20 cellular contexts compared by ENCODE assay signal in genomic region chr7:44080118-44080517, GRCh38. TPM values are rescaled to one million over a fixed set of nuclear protein-coding genes. Genes with fewer than 3 reads are reported as not detected.
DNase-seq lines count a peak whose midpoint lies in the region; ATAC-seq, FAIRE-seq and TF ChIP-seq lines count a peak whose summit lies in the region.
"Had no signal": no experiment of that assay in that cellular context is flagged by ENCODE, and none has a peak within 500 bp of the region (broad histone marks: within the 10 kb centered on the region; RNA-seq: fewer than 3 reads in every experiment).

No MANE protein-coding gene starts in this region.

- no peak overlapping the region for H3K27ac Mint-ChIP-seq in neural crest cell (ENCODE audit: unreplicated experiment)
- H3K27ac Mint-ChIP-seq: mesothelial cell of epicardium, WTC11 had no signal

- TF ChIP-seq EP300 in K562 (IDR thresholded peaks at IDR 0.05; ENCODE audit: low read length) = no peak

- CTCF ChIA-PET in K562 (lab: Yijun Ruan, JAX; ENCODE audit: low intra/inter-chr PET ratio) = no interaction called here

- H3K36me3 ChIP-seq in BLaER1 (peaks cover 58% of the 10 kb centered on the region), K562 (ENCODE audit: control insufficient read depth, insufficient read depth, low read length) (peaks cover 25% of the 10 kb centered on the region; the same call in 2 of the 3 replicates)

- no peak for FAIRE-seq in K562 (lab: Jason Lieb, UNC)

- peak overlapping the region; percentile 80 for H3K4me2 ChIP-seq in BLaER1
- no peak overlapping the region for H3K4me2 ChIP-seq in K562 (ENCODE audit: insufficient read depth, low read length)
- H3K4me2 ChIP-seq: KMS-11 had no signal

- H3K36me3 Mint-ChIP-seq in neural crest cell (ENCODE audit: low read depth) = no peaks in the 10 kb centered on the region

- no peak for DNase-seq in K562 (ENCODE audit: extremely low read depth in 1 of 4, low spot score in 3 of 4)
- DNase-seq in neural crest cell (ENCODE audit: low read depth, low spot score) = no peak
- no peak for DNase-seq in amniotic stem cell (lab: John Stamatoyannopoulos, UW)
- DNase-seq in HUDEP-2 (lab: John Stamatoyannopoulos, UW; ENCODE audit: unreplicated experiment in 76 of 76) = no peak
- DNase-seq: COR-L47, foreskin melanocyte, GM23248, NCI-H1105, T-helper 2 cell had no signal

- TF ChIP-seq CTCF in K562 (IDR thresholded peaks at IDR 0.05 in 2 of 3, conservative IDR thresholded peaks at IDR 0.05 in 1 of 3; ENCODE audit: insufficient read depth in 2 of 3, low read depth in 1 of 3, low read length in 3 of 3) = no peak
- no peak for TF ChIP-seq CTCF in neural crest cell (conservative IDR thresholded peaks at IDR 0.05)

- no peaks in the 10 kb centered on the region for H3K27me3 ChIP-seq in BLaER1
- no peaks in the 10 kb centered on the region for H3K27me3 ChIP-seq in K562 (ENCODE audit: control insufficient read depth in 2 of 2, insufficient read depth in 2 of 2, low read length in 2 of 2)
- H3K27me3 ChIP-seq: dorsolateral prefrontal cortex, SJSA1 had no signal

- intact Hi-C loops in K562 (cut with micrococcal nuclease) = loop anchor here (2.0 kb wide), 1 partner anchor 117 kb away; no protein-coding TSS in a partner anchor

- TF ChIP-seq POLR2A in GM18951 (IDR thresholded peaks at IDR 0.05; ENCODE audit: extremely low read depth, insufficient read depth, insufficient read length) (peak; percentile 3), K562 (conservative IDR thresholded peaks at IDR 0.05) (no peak)

- TF ChIP-seq RAD21 in K562 (CRISPR knock-in tag; conservative IDR thresholded peaks at IDR 0.05 in 1 of 2, IDR thresholded peaks at IDR 0.05 in 1 of 2) = no peak

- no peaks in the 10 kb centered on the region for H3K9me3 Mint-ChIP-seq in neural crest cell
- H3K9me3 Mint-ChIP-seq: mesothelial cell of epicardium, WTC11 had no signal

- H3K79me2 ChIP-seq in K562 (ENCODE audit: control insufficient read depth, insufficient read depth, low read length) = no peaks in the 10 kb centered on the region

- no peak overlapping the region for H2AFZ ChIP-seq in K562 (ENCODE audit: low read depth, low read length)
- H2AFZ ChIP-seq: GM23248 had no signal

- H3K27me3 Mint-ChIP-seq in neural crest cell (ENCODE audit: low read depth) = peaks cover 8% of the 10 kb centered on the region

- H3K9me3 ChIP-seq in BLaER1 (no peaks in the 10 kb centered on the region), K562 (replicated peaks; ENCODE audit: control insufficient read depth, insufficient read depth, low read depth, low read length) (no peaks in the 10 kb centered on the region)
- H3K9me3 ChIP-seq: SJSA1, thoracic aorta had no signal

- WGBS in K562 (ENCODE audit: insufficient coverage, low coverage, missing lambda C conversion rate) = 92% methylated on average over 5 of the region's 5 CpGs

- H3K4me3 ChIP-seq in BLaER1 (peak overlapping the region; percentile 84; the same call in 1 of the 2 replicates), K562 (no peak overlapping the region)
- H3K4me3 ChIP-seq: SJSA1, thoracic aorta had no signal

- H4K20me1 ChIP-seq in BLaER1 (peaks cover 13% of the 10 kb centered on the region; the same call in 1 of the 2 replicates), K562 (replicated peaks; ENCODE audit: control insufficient read depth, insufficient read depth, low read length) (peaks cover 24% of the 10 kb centered on the region)

- peaks cover 15% of the 10 kb centered on the region for H3K4me1 Mint-ChIP-seq in neural crest cell

- ATAC-seq in K562 = no peak
- no peak for ATAC-seq in HG03439 (IDR thresholded peaks at IDR 0.05; ENCODE audit: unreplicated experiment)
- ATAC-seq: WTC11 had no signal

- H3K4me1 ChIP-seq in BLaER1 = peaks cover 90% of the 10 kb centered on the region
- peaks cover 9 to 29% of the 10 kb centered on the region in 2 experiments; a peak in 4 of 5 replicates for H3K4me1 ChIP-seq in K562 (replicated peaks in 1 of 2; ENCODE audit: control insufficient read depth in 2 of 2, insufficient read depth in 2 of 2, low read length in 2 of 2)

- peak overlapping the region; percentile 41 for H3K4me3 Mint-ChIP-seq in neural crest cell

- no TSS peak for BruUV-seq in K562 (replicated peaks; lab: Mats Ljungman, UMichigan)

- peak overlapping the region; percentile 96 for H3K27ac ChIP-seq in BLaER1
- H3K27ac ChIP-seq in K562 (ENCODE audit: extremely low read depth, low read depth, low read length) = no peak overlapping the region
- H3K27ac ChIP-seq: epithelial cell of prostate, GM23248, KMS-11, SJSA1 had no signal

- H3K9ac ChIP-seq in BLaER1 (peak overlapping the region; percentile 95), K562 (ENCODE audit: insufficient read depth in 1 of 2, low read depth in 2 of 2, low read length in 2 of 2) (no peak overlapping the region; a peak in 1 of 4 replicates)
- H3K9ac ChIP-seq: KMS-11 had no signal

- H3K9me1 ChIP-seq in K562 (ENCODE audit: control insufficient read depth, insufficient read depth, low read length) = no peaks in the 10 kb centered on the region

- in situ Hi-C loops in GM18951 (cut with MboI; ENCODE audit: low sequenced_read_pairs, unreplicated experiment) = no loop called here
- in situ Hi-C loops in K562 (cut with MboI) = no loop called here

- POLR2A ChIA-PET in K562 (lab: Yijun Ruan, JAX) = interaction anchor here (0.6 kb wide), 1 partner anchor 8 kb away, joined by 3 read pairs; no protein-coding TSS in a partner anchor

RNA-seq across cellular contexts. Expression of gene POLM, which starts 2.2 kb away (rescaled TPM):
- total RNA-seq in K562 (2011; cell fraction: chromatin; rRNA removed; ENCODE audit: low replicate concordance) = 15.0 and 46.8 TPM in 2 replicates
- total RNA-seq in K562 (2011; cell fraction: nucleolus; rRNA removed) = 28.4 and 32.0 TPM in 2 replicates
- total RNA-seq in K562 (2011; cell fraction: nucleoplasm; rRNA removed) = 22.1 and 23.5 TPM in 2 replicates
- total RNA-seq in K562 (2014; rRNA removed) = 4.1 and 6.5 TPM in 2 replicates
- total RNA-seq in K562 (2014; rRNA removed; fragmentation: Illumina TruSeq; extraction: Trizol) = 1.3 and 1.9 TPM in 2 replicates
- 4.2 and 4.8 TPM in 2 replicates for total RNA-seq in K562 (2015; rRNA removed; fragmentation: Illumina TruSeq; extraction: Trizol)
- total RNA-seq in K562 (2021) = 8.6 and 9.9 TPM in 2 replicates
- polyA plus RNA-seq in K562 (2011; rRNA removed) = 4.1 and 5.7 TPM in 2 replicates
- polyA plus RNA-seq in K562 (2011; cell fraction: cytosol; rRNA removed) = 4.9 and 8.0 TPM in 2 replicates
- polyA plus RNA-seq in K562 (2011; cell fraction: nucleus; rRNA removed) = 22.0 and 33.1 TPM in 2 replicates
- polyA plus RNA-seq in K562 (2012) = 4.7 and 10.9 TPM in 2 replicates
- polyA plus RNA-seq in K562 (2014; fragmentation: Illumina TruSeq; extraction: Trizol) = 3.6 and 4.1 TPM in 2 replicates
- polyA plus RNA-seq in K562 (2014; fragmentation: Nextera tagmentation; extraction: Ambion mirVana) = under 1 TPM; 0.51 to 0.70 TPM
- 5.2 and 5.9 TPM in 2 replicates for polyA plus RNA-seq in K562 (2014; rRNA removed)
- polyA minus RNA-seq in K562 (2011; rRNA and poly(A)+ RNA removed) = 4.8 and 6.4 TPM in 2 replicates
- 5.9 and 23.5 TPM in 2 replicates for polyA minus RNA-seq in K562 (2011; cell fraction: cytosol; rRNA and poly(A)+ RNA removed)
- 16.4 and 23.2 TPM in 2 replicates for polyA minus RNA-seq in K562 (2011; cell fraction: nucleus; rRNA and poly(A)+ RNA removed)
- total RNA-seq in neural crest cell = 21.5 and 26.0 TPM in 2 replicates

RNA-seq across cellular contexts. Expression of gene PGAM2, which starts 14.8 kb away (rescaled TPM):
- total RNA-seq in K562 (2011; cell fraction: chromatin; rRNA removed; ENCODE audit: low replicate concordance) = not detected in 2 replicates
- total RNA-seq in K562 (2011; cell fraction: nucleolus; rRNA removed) = 0.50 and 0.53 TPM in 2 replicates
- not detected in 2 replicates for total RNA-seq in K562 (2011; cell fraction: nucleoplasm; rRNA removed)
- total RNA-seq in K562 (2014; rRNA removed) (not detected in 2 replicates), K562 (2014; rRNA removed; fragmentation: Illumina TruSeq; extraction: Trizol) (not detected in 2 replicates), K562 (2015; rRNA removed; fragmentation: Illumina TruSeq; extraction: Trizol) (not detected in 2 replicates), K562 (2021) (not detected in 2 replicates), neural crest cell (1.8 and 2.4 TPM in 2 replicates)
- polyA plus RNA-seq in K562 (2011; rRNA removed) (not detected in 2 replicates), K562 (2014; fragmentation: Illumina TruSeq; extraction: Trizol) (not detected in 2 replicates), K562 (2014; fragmentation: Nextera tagmentation; extraction: Ambion mirVana) (not detected), K562 (2014; rRNA removed) (not detected in 2 replicates)
- polyA plus RNA-seq in K562 (2011; cell fraction: cytosol; rRNA removed) = 0.12 TPM in 1 of 2 replicates, not detected in the other
- polyA plus RNA-seq in K562 (2011; cell fraction: nucleus; rRNA removed) = 0.14 TPM in 1 of 2 replicates, not detected in the other
- polyA plus RNA-seq in K562 (2012) = not detected in 2 replicates
- not detected in 2 replicates for polyA minus RNA-seq in K562 (2011; rRNA and poly(A)+ RNA removed)
- polyA minus RNA-seq in K562 (2011; cell fraction: cytosol; rRNA and poly(A)+ RNA removed) = not detected in 2 replicates
- polyA minus RNA-seq in K562 (2011; cell fraction: nucleus; rRNA and poly(A)+ RNA removed) = not detected in 2 replicates
- total RNA-seq: Daoy, GM23248 had no signal
- polyA plus RNA-seq: GM23248 had no signal

RNA-seq across cellular contexts. Expression of gene AEBP1, which starts 24.0 kb away (rescaled TPM):
- total RNA-seq in K562 (2011; cell fraction: chromatin; rRNA removed; ENCODE audit: low replicate concordance) = 1.3 and 8.8 TPM in 2 replicates
- 4.2 and 6.2 TPM in 2 replicates for total RNA-seq in K562 (2011; cell fraction: nucleolus; rRNA removed)
- 3.3 and 4.3 TPM in 2 replicates for total RNA-seq in K562 (2011; cell fraction: nucleoplasm; rRNA removed)
- total RNA-seq in K562 (2014; rRNA removed) = 0.53 TPM in 1 of 2 replicates, not detected in the other
- total RNA-seq in K562 (2014; rRNA removed; fragmentation: Illumina TruSeq; extraction: Trizol) = 0.15 TPM in 1 of 2 replicates, not detected in the other
- 0.36 TPM in 1 of 2 replicates, not detected in the other for total RNA-seq in K562 (2015; rRNA removed; fragmentation: Illumina TruSeq; extraction: Trizol)
- 0.78 and 0.87 TPM in 2 replicates for total RNA-seq in K562 (2021)
- 0.43 and 1.1 TPM in 2 replicates for polyA plus RNA-seq in K562 (2011; rRNA removed)
- polyA plus RNA-seq in K562 (2011; cell fraction: cytosol; rRNA removed) = 0.48 and 0.60 TPM in 2 replicates
- 5.3 and 8.2 TPM in 2 replicates for polyA plus RNA-seq in K562 (2011; cell fraction: nucleus; rRNA removed)
- 0.57 and 1.3 TPM in 2 replicates for polyA plus RNA-seq in K562 (2012)
- 0.30 and 0.69 TPM in 2 replicates for polyA plus RNA-seq in K562 (2014; fragmentation: Illumina TruSeq; extraction: Trizol)
- under 1 TPM in 1 of 2 experiments, not detected in 1; 0.04 TPM for polyA plus RNA-seq in K562 (2014; fragmentation: Nextera tagmentation; extraction: Ambion mirVana)
- polyA plus RNA-seq in K562 (2014; rRNA removed) = 0.03 TPM in 1 of 2 replicates, not detected in the other
- polyA minus RNA-seq in K562 (2011; rRNA and poly(A)+ RNA removed) = 0.39 and 0.46 TPM in 2 replicates
- 1.0 and 1.8 TPM in 2 replicates for polyA minus RNA-seq in K562 (2011; cell fraction: cytosol; rRNA and poly(A)+ RNA removed)
- 0.67 and 1.1 TPM in 2 replicates for polyA minus RNA-seq in K562 (2011; cell fraction: nucleus; rRNA and poly(A)+ RNA removed)
- 70.5 and 72.6 TPM in 2 replicates for total RNA-seq in neural crest cell
- total RNA-seq: Daoy, SJSA1 had no signal

RNA-seq across cellular contexts. Expression of gene DBNL, which starts 35.6 kb away (rescaled TPM):
- total RNA-seq in K562 (2011; cell fraction: chromatin; rRNA removed; ENCODE audit: low replicate concordance) = 42.0 and 115 TPM in 2 replicates
- total RNA-seq in K562 (2011; cell fraction: nucleolus; rRNA removed) = 55.1 and 55.4 TPM in 2 replicates
- total RNA-seq in K562 (2011; cell fraction: nucleoplasm; rRNA removed) = 42.4 and 48.7 TPM in 2 replicates
- total RNA-seq in K562 (2014; rRNA removed) = 61.5 and 65.1 TPM in 2 replicates
- 17.5 and 21.2 TPM in 2 replicates for total RNA-seq in K562 (2014; rRNA removed; fragmentation: Illumina TruSeq; extraction: Trizol)
- 36.9 and 38.9 TPM in 2 replicates for total RNA-seq in K562 (2015; rRNA removed; fragmentation: Illumina TruSeq; extraction: Trizol)
- total RNA-seq in K562 (2021) = 51.5 and 57.7 TPM in 2 replicates
- 32.4 and 35.0 TPM in 2 replicates for polyA plus RNA-seq in K562 (2011; rRNA removed)
- polyA plus RNA-seq in K562 (2011; cell fraction: cytosol; rRNA removed) = 41.3 and 70.1 TPM in 2 replicates
- 44.0 and 49.7 TPM in 2 replicates for polyA plus RNA-seq in K562 (2011; cell fraction: nucleus; rRNA removed)
- polyA plus RNA-seq in K562 (2012) = 47.8 and 50.1 TPM in 2 replicates
- polyA plus RNA-seq in K562 (2014; fragmentation: Illumina TruSeq; extraction: Trizol) = 52.1 and 58.2 TPM in 2 replicates
- 1 to 10 TPM; 1.9 to 3.7 TPM for polyA plus RNA-seq in K562 (2014; fragmentation: Nextera tagmentation; extraction: Ambion mirVana)
- 47.6 and 53.0 TPM in 2 replicates for polyA plus RNA-seq in K562 (2014; rRNA removed)
- polyA minus RNA-seq in K562 (2011; rRNA and poly(A)+ RNA removed) = 19.1 and 33.6 TPM in 2 replicates
- 20.9 and 23.1 TPM in 2 replicates for polyA minus RNA-seq in K562 (2011; cell fraction: cytosol; rRNA and poly(A)+ RNA removed)
- 20.3 and 26.3 TPM in 2 replicates for polyA minus RNA-seq in K562 (2011; cell fraction: nucleus; rRNA and poly(A)+ RNA removed)
- 74.1 and 74.6 TPM in 2 replicates for total RNA-seq in neural crest cell

RNA-seq across cellular contexts. Expression of gene POLD2, which starts 43.2 kb away (rescaled TPM):
- total RNA-seq in K562 (2011; cell fraction: chromatin; rRNA removed; ENCODE audit: low replicate concordance) = 221 and 485 TPM in 2 replicates
- total RNA-seq in K562 (2011; cell fraction: nucleolus; rRNA removed) = 288 and 305 TPM in 2 replicates
- 283 and 288 TPM in 2 replicates for total RNA-seq in K562 (2011; cell fraction: nucleoplasm; rRNA removed)
- 225 and 257 TPM in 2 replicates for total RNA-seq in K562 (2014; rRNA removed)
- total RNA-seq in K562 (2014; rRNA removed; fragmentation: Illumina TruSeq; extraction: Trizol) = 84.6 and 112 TPM in 2 replicates
- total RNA-seq in K562 (2015; rRNA removed; fragmentation: Illumina TruSeq; extraction: Trizol) = 148 and 153 TPM in 2 replicates
- 259 and 267 TPM in 2 replicates for total RNA-seq in K562 (2021)
- polyA plus RNA-seq in K562 (2011; rRNA removed) = 255 and 293 TPM in 2 replicates
- 344 and 561 TPM in 2 replicates for polyA plus RNA-seq in K562 (2011; cell fraction: cytosol; rRNA removed)
- polyA plus RNA-seq in K562 (2011; cell fraction: nucleus; rRNA removed) = 643 and 644 TPM in 2 replicates
- 248 and 301 TPM in 2 replicates for polyA plus RNA-seq in K562 (2012)
- polyA plus RNA-seq in K562 (2014; fragmentation: Illumina TruSeq; extraction: Trizol) = 230 and 249 TPM in 2 replicates
- polyA plus RNA-seq in K562 (2014; fragmentation: Nextera tagmentation; extraction: Ambion mirVana) = 10 to 100 TPM; 29.7 to 82.9 TPM
- 225 and 255 TPM in 2 replicates for polyA plus RNA-seq in K562 (2014; rRNA removed)
- 64.0 and 99.2 TPM in 2 replicates for polyA minus RNA-seq in K562 (2011; rRNA and poly(A)+ RNA removed)
- polyA minus RNA-seq in K562 (2011; cell fraction: cytosol; rRNA and poly(A)+ RNA removed) = 89.3 and 91.7 TPM in 2 replicates
- 95.6 and 131 TPM in 2 replicates for polyA minus RNA-seq in K562 (2011; cell fraction: nucleus; rRNA and poly(A)+ RNA removed)
- 159 and 167 TPM in 2 replicates for total RNA-seq in neural crest cell
